ENCODE assay signal across 9 cellular contexts in genomic region chr18:30280861-30281470, GRCh38.
A peak's percentile ranks its signal among the peaks of the same experiment; 100 is the strongest.
DNase-seq lines count a peak whose midpoint lies in the region; ATAC-seq and TF ChIP-seq lines count a peak whose summit lies in the region.
"Had no signal": no experiment of that assay in that cellular context is flagged by ENCODE, and none has a peak within 500 bp of the region (broad histone marks: within the 10 kb centered on the region; RNA-seq: fewer than 3 reads in every experiment).

No MANE protein-coding gene starts in this region.

- no peak for TF ChIP-seq POLR2A in stomach (IDR thresholded peaks at IDR 0.05)

- H3K4me3 ChIP-seq in stomach = no peak overlapping the region

- no peak overlapping the region for H3K4me3 Mint-ChIP-seq in activated naive CD4-positive, alpha-beta T cell treated with anti-CD3 and anti-CD28 coated beads for 36 hours
- no peak overlapping the region for H3K4me3 Mint-ChIP-seq in activated naive CD4-positive, alpha-beta T cell treated with anti-CD3 and anti-CD28 coated beads, Interleukin-2, amount 10 ng/mL, durations not matched to agents 7 days and 5 days
- H3K4me3 Mint-ChIP-seq: stimulated activated naive CD8-positive, alpha-beta T cell treated with anti-CD3 and anti-CD28 coated beads, Interleukin-15, Interleukin-2, amounts not matched to agents 100 ng/mL and 50 ng/mL, for 24 hours had no signal

- WGBS in stomach, 5 donors = 40 to 44% (median 41%) methylated on average over 5 of the region's 5 CpGs

- H3K9me3 Mint-ChIP-seq in activated naive CD4-positive, alpha-beta T cell treated with anti-CD3 and anti-CD28 coated beads for 36 hours = no peaks in the 10 kb centered on the region
- no peaks in the 10 kb centered on the region for H3K9me3 Mint-ChIP-seq in activated naive CD4-positive, alpha-beta T cell treated with anti-CD3 and anti-CD28 coated beads, Interleukin-2, amount 10 ng/mL, durations not matched to agents 7 days and 5 days

- no peaks in the 10 kb centered on the region for H3K36me3 Mint-ChIP-seq in activated naive CD4-positive, alpha-beta T cell treated with anti-CD3 and anti-CD28 coated beads for 36 hours (ENCODE audit: low read depth)
- H3K36me3 Mint-ChIP-seq in activated naive CD4-positive, alpha-beta T cell treated with anti-CD3 and anti-CD28 coated beads, Interleukin-2, amount 10 ng/mL, durations not matched to agents 7 days and 5 days = no peaks in the 10 kb centered on the region

- H3K4me1 ChIP-seq in foreskin keratinocyte (no peaks in the 10 kb centered on the region), stomach (no peaks in the 10 kb centered on the region)

- H3K27me3 ChIP-seq in foreskin keratinocyte (no peaks in the 10 kb centered on the region), stomach (no peaks in the 10 kb centered on the region)

- no peaks in the 10 kb centered on the region for H3K4me1 Mint-ChIP-seq in activated naive CD4-positive, alpha-beta T cell treated with anti-CD3 and anti-CD28 coated beads for 36 hours (ENCODE audit: low read depth)
- no peaks in the 10 kb centered on the region for H3K4me1 Mint-ChIP-seq in activated naive CD4-positive, alpha-beta T cell treated with anti-CD3 and anti-CD28 coated beads, Interleukin-2, amount 10 ng/mL, durations not matched to agents 7 days and 5 days

- CTCF ChIA-PET in activated naive CD4-positive, alpha-beta T cell treated with anti-CD3 and anti-CD28 coated beads for 36 hours (lab: Charles Lee) = interaction anchor here (0.6 to 1.4 kb wide), 5 partner anchors 10 to 1635 kb away, joined by 3 to 8 read pairs (median 4); no protein-coding TSS in a partner anchor
- CTCF ChIA-PET in activated naive CD4-positive, alpha-beta T cell treated with anti-CD3 and anti-CD28 coated beads, Interleukin-2, amount 10 ng/mL, durations not matched to agents 7 days and 5 days (lab: Charles Lee) = interaction anchor here (1.2 to 1.4 kb wide), 2 partner anchors 19 to 406 kb away, joined by 3 to 8 read pairs; no protein-coding TSS in a partner anchor

- DNase-seq in activated naive CD4-positive, alpha-beta T cell treated with anti-CD3 and anti-CD28 coated beads for 36 hours = peak; percentile 3
- DNase-seq in activated naive CD4-positive, alpha-beta T cell treated with anti-CD3 and anti-CD28 coated beads, Interleukin-2, amount 10 ng/mL, durations not matched to agents 7 days and 5 days = no peak
- peak; percentile 74 for DNase-seq in SK-MEL-5 (ENCODE audit: low read depth, low spot score)
- DNase-seq in foreskin keratinocyte = peak; percentile 44 to 63
- no peak for DNase-seq in stomach
- no peak for DNase-seq in OCI-M2 (lab: John Stamatoyannopoulos, UW; ENCODE audit: unreplicated experiment)
- no peak for DNase-seq in stimulated activated CD4-positive, alpha-beta T cell treated with anti-CD3 and anti-CD28 coated beads, Interleukin-4, amount 100 ng/mL, for 4 hours

- no peak for TF ChIP-seq EP300 in stomach (IDR thresholded peaks at IDR 0.05)

- peak; percentile 72 for TF ChIP-seq CTCF in LNCAP (IDR thresholded peaks at IDR 0.05)
- TF ChIP-seq CTCF in foreskin keratinocyte (conservative IDR thresholded peaks at IDR 0.05) = peak; percentile 80
- peak in 4 of 7 experiments; percentile 11 to 29 (median 27) for TF ChIP-seq CTCF in stomach (IDR thresholded peaks at IDR 0.05)

- ATAC-seq in foreskin keratinocyte = peak; percentile 90

- intact Hi-C loops in activated naive CD4-positive, alpha-beta T cell treated with anti-CD3 and anti-CD28 coated beads for 36 hours (cut with micrococcal nuclease) = loop anchor here (2.0 to 5.0 kb wide), 2 partner anchors 404 to 1319 kb away; no protein-coding TSS in a partner anchor
- intact Hi-C loops in stomach (cut with DNase I; ENCODE audit: low total_unique reads) = no loop called here

- H3K36me3 ChIP-seq in stomach = no peaks in the 10 kb centered on the region

- no peaks in the 10 kb centered on the region for H3K9me3 ChIP-seq in stomach

- in situ Hi-C loops in SK-MEL-5 (cut with HindIII; ENCODE audit: low pct_unique_long_range_greater_than_20kb, low sequenced_read_pairs) = no loop called here

- no peaks in the 10 kb centered on the region for H3K27me3 Mint-ChIP-seq in activated naive CD4-positive, alpha-beta T cell treated with anti-CD3 and anti-CD28 coated beads for 36 hours (ENCODE audit: low read depth)
- no peaks in the 10 kb centered on the region for H3K27me3 Mint-ChIP-seq in activated naive CD4-positive, alpha-beta T cell treated with anti-CD3 and anti-CD28 coated beads, Interleukin-2, amount 10 ng/mL, durations not matched to agents 7 days and 5 days
- H3K27me3 Mint-ChIP-seq: stimulated activated naive CD8-positive, alpha-beta T cell treated with anti-CD3 and anti-CD28 coated beads, Interleukin-15, Interleukin-2, amounts not matched to agents 100 ng/mL and 50 ng/mL, for 24 hours had no signal

- H3K27ac Mint-ChIP-seq in activated naive CD4-positive, alpha-beta T cell treated with anti-CD3 and anti-CD28 coated beads for 36 hours = no peak overlapping the region
- no peak overlapping the region for H3K27ac Mint-ChIP-seq in activated naive CD4-positive, alpha-beta T cell treated with anti-CD3 and anti-CD28 coated beads, Interleukin-2, amount 10 ng/mL, durations not matched to agents 7 days and 5 days
- H3K27ac Mint-ChIP-seq: stimulated activated naive CD8-positive, alpha-beta T cell treated with anti-CD3 and anti-CD28 coated beads, Interleukin-15, Interleukin-2, amounts not matched to agents 100 ng/mL and 50 ng/mL, for 24 hours had no signal

- H3K27ac ChIP-seq in foreskin keratinocyte = no peak overlapping the region
- H3K27ac ChIP-seq in stomach = no peak overlapping the region

Comparison
In these comparisons a context has a peak if more than half of its experiments do, and no peak if none do; other contexts are left out.
1. DNase-seq: peak in activated naive CD4-positive, alpha-beta T cell treated with anti-CD3 and anti-CD28 coated beads for 36 hours (single experiment), SK-MEL-5 (single experiment) and foreskin keratinocyte (2 of 2); none in activated naive CD4-positive, alpha-beta T cell treated with anti-CD3 and anti-CD28 coated beads, Interleukin-2, amount 10 ng/mL, durations not matched to agents 7 days and 5 days (single experiment), stomach (single experiment), OCI-M2 (single experiment) and stimulated activated CD4-positive, alpha-beta T cell treated with anti-CD3 and anti-CD28 coated beads, Interleukin-4, amount 100 ng/mL, for 4 hours (0 of 2).
2. CTCF ChIP-seq: peak in every context shown above with its lines; median percentile 80 in foreskin keratinocyte; 72 in LNCAP; 27 in stomach.